19 cellular contexts compared by ENCODE assay signal in the genomic region with DNA sequence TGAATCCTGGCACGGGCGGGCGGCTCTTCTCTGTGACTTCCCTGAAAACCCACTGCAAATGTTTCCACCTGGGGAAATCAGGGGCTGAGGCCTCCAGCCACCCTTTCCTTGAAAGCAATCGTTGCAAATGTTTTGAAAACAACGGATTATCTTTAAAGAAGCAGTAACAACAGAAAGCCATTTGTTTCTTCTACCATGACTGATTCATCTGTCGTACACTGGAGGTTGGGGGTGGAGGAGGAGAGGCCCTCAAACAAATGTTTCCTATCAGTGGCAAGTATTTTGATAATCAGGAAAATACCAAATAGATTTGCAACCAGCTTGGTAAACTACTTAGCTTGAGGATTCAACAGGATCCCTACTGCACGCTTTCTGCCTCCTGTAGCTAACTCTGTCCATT.
A peak's percentile ranks its signal among the peaks of the same experiment; 100 is the strongest.
DNase-seq lines count a peak whose midpoint lies in the region; ATAC-seq and TF ChIP-seq lines count a peak whose summit lies in the region.
"Had no signal": no experiment of that assay in that cellular context is flagged by ENCODE, and none has a peak within 500 bp of the region (broad histone marks: within the 10 kb centered on the region; RNA-seq: fewer than 3 reads in every experiment).

No MANE protein-coding gene starts in this region.

- H3K4me3 Mint-ChIP-seq in activated CD4-positive, alpha-beta memory T cell treated with anti-CD3 and anti-CD28 coated beads for 36 hours, result no peak overlapping the region
- H3K4me3 Mint-ChIP-seq: activated CD8-positive, alpha-beta memory T cell treated with anti-CD3 and anti-CD28 coated beads, Interleukin-2, amount 10 ng/mL, durations not matched to agents 7 days and 5 days; naive B cell had no signal

- H3K79me2 ChIP-seq in fibroblast of lung (ENCODE audit: control insufficient read depth, insufficient read depth, low read length) (peaks cover 10% of the 10 kb centered on the region), osteoblast (ENCODE audit: insufficient read depth, low read length) (peaks cover 18% of the 10 kb centered on the region)

- H4K91ac ChIP-seq in IMR-90 (ENCODE audit: insufficient read depth, low read depth, low read length), result peak overlapping the region; percentile 57

- H2AFZ ChIP-seq in IMR-90 (replicated peaks; ENCODE audit: low read length, poor library complexity), result peak overlapping the region; percentile 68
- peak overlapping the region; percentile 42 for H2AFZ ChIP-seq in fibroblast of lung (ENCODE audit: low read length)
- H2AFZ ChIP-seq in osteoblast (ENCODE audit: low read length), result peak overlapping the region; percentile 40

- no CpG with 5 or more reads among the region's 7 CpGs for WGBS in IMR-90 (ENCODE audit: extremely low coverage in 2 of 2, insufficient read length in 1 of 2), 2 experiments

- H4K8ac ChIP-seq in IMR-90 (ENCODE audit: low read depth in 2 of 2, low read length in 2 of 2), result peak overlapping the region; percentile 20 to 77

- no peaks in the 10 kb centered on the region for H3K36me3 Mint-ChIP-seq in activated CD4-positive, alpha-beta memory T cell treated with anti-CD3 and anti-CD28 coated beads for 36 hours
- H3K36me3 Mint-ChIP-seq: activated CD8-positive, alpha-beta memory T cell treated with anti-CD3 and anti-CD28 coated beads, Interleukin-2, amount 10 ng/mL, durations not matched to agents 7 days and 5 days; naive B cell had no signal

- peaks cover 1% of the 10 kb centered on the region for H3K27me3 Mint-ChIP-seq in activated CD4-positive, alpha-beta memory T cell treated with anti-CD3 and anti-CD28 coated beads for 36 hours
- H3K27me3 Mint-ChIP-seq: activated CD8-positive, alpha-beta memory T cell treated with anti-CD3 and anti-CD28 coated beads, Interleukin-2, amount 10 ng/mL, durations not matched to agents 7 days and 5 days had no signal

- H3K9ac ChIP-seq in IMR-90 (ENCODE audit: low read depth, low read length) (peak overlapping the region; percentile 48; the same call in 1 of the 2 replicates), fibroblast of lung (ENCODE audit: insufficient read depth, low read length) (no peak overlapping the region)

- TF ChIP-seq POLR2A in IMR-90 (IDR thresholded peaks at IDR 0.05; ENCODE audit: low read depth, low read length), result no peak

- H3K9me3 ChIP-seq in IMR-90 (ENCODE audit: control insufficient read depth, insufficient read depth, low read length), result no peaks in the 10 kb centered on the region
- no peaks in the 10 kb centered on the region for H3K9me3 ChIP-seq in fibroblast of lung (ENCODE audit: control insufficient read depth, insufficient read depth, low read depth, low read length)
- no peaks in the 10 kb centered on the region for H3K9me3 ChIP-seq in osteoblast (ENCODE audit: low read depth, low read length)

- H3K4me1 ChIP-seq in IMR-90 (ENCODE audit: control insufficient read depth, insufficient read depth, low read length) (peaks cover 31% of the 10 kb centered on the region), fibroblast of lung (ENCODE audit: control insufficient read depth, extremely low read depth, insufficient read depth, low read length) (peaks cover 20% of the 10 kb centered on the region), osteoblast (ENCODE audit: insufficient read depth, low read length) (peaks cover 13% of the 10 kb centered on the region)

- H3K79me1 ChIP-seq in IMR-90 (ENCODE audit: low read depth in 1 of 2, low read length in 2 of 2), result peaks cover 5 to 33% of the 10 kb centered on the region in 2 experiments; a peak in 3 of 4 replicates

- H3K4ac ChIP-seq in IMR-90 (ENCODE audit: low read depth, low read length), result peak overlapping the region; percentile 70

- no peak overlapping the region for H3K56ac ChIP-seq in IMR-90 (ENCODE audit: extremely low read depth, insufficient read depth, low read length)

- H3K27ac Mint-ChIP-seq in activated CD4-positive, alpha-beta memory T cell treated with anti-CD3 and anti-CD28 coated beads for 36 hours, result no peak overlapping the region
- H3K27ac Mint-ChIP-seq: activated CD8-positive, alpha-beta memory T cell treated with anti-CD3 and anti-CD28 coated beads, Interleukin-2, amount 10 ng/mL, durations not matched to agents 7 days and 5 days had no signal

- H3K9me3 Mint-ChIP-seq in activated CD4-positive, alpha-beta memory T cell treated with anti-CD3 and anti-CD28 coated beads for 36 hours, result no peaks in the 10 kb centered on the region
- H3K9me3 Mint-ChIP-seq: naive B cell had no signal

- in situ Hi-C loops in IMR-90 (cut with MboI; ENCODE audit: low sequenced_read_pairs), result loop anchor here (10.0 to 25.0 kb wide), 3 partner anchors 102 to 335 kb away; partner anchors contain the start of gene PDZRN3

- POLR2A ChIA-PET in IMR-90 (lab: Charles Lee; ENCODE audit: unreplicated experiment), result interaction anchor here (0.6 kb wide), 1 partner anchor 132 kb away, joined by 3 read pairs; no protein-coding TSS in a partner anchor
- POLR2A ChIA-PET in activated CD4-positive, alpha-beta memory T cell treated with anti-CD3 and anti-CD28 coated beads for 36 hours (lab: Charles Lee), result no interaction called here

- H3K4me1 Mint-ChIP-seq in activated CD4-positive, alpha-beta memory T cell treated with anti-CD3 and anti-CD28 coated beads for 36 hours (ENCODE audit: low read depth), result no peaks in the 10 kb centered on the region
- H3K4me1 Mint-ChIP-seq: activated CD8-positive, alpha-beta memory T cell treated with anti-CD3 and anti-CD28 coated beads, Interleukin-2, amount 10 ng/mL, durations not matched to agents 7 days and 5 days; naive B cell had no signal

- peak overlapping the region; percentile 33; the same call in 1 of the 3 replicates for H2BK15ac ChIP-seq in IMR-90 (ENCODE audit: low read depth, low read length)

- intact Hi-C loops in IMR-90 (cut with micrococcal nuclease), result loop anchor here (5.0 kb wide), 4 partner anchors 37 to 357 kb away; no protein-coding TSS in a partner anchor
- intact Hi-C loops in activated CD4-positive, alpha-beta memory T cell treated with anti-CD3 and anti-CD28 coated beads for 36 hours (cut with micrococcal nuclease), result no loop called here

- H3K4me3 ChIP-seq in IMR-90 (ENCODE audit: insufficient read depth, low read depth, low read length) (no peak overlapping the region), fibroblast of lung (replicated peaks in 1 of 4; ENCODE audit: control extremely low read depth in 1 of 4, insufficient read depth in 1 of 4, low read depth in 3 of 4, low read length in 4 of 4) (peak overlapping the region in 2 of 4 experiments; percentile 1 to 3), osteoblast (ENCODE audit: insufficient read depth, low read length) (no peak overlapping the region)

- DNase-seq in AG08395 (ENCODE audit: low spot score) (peak; percentile 45), IMR-90 (peak; percentile 35), fibroblast of lung (ENCODE audit: low read depth in 2 of 2) (peak in 1 of 2 donors; percentile 50), osteoblast (ENCODE audit: insufficient read length, low spot score, missing footprints) (peak; percentile 72), NCI-H2227 treated with DMSO at 0.1 percent for 48 hours (lab: John Stamatoyannopoulos, UW) (no peak), NCI-H524 treated with DMSO at 0.1 percent for 48 hours (lab: John Stamatoyannopoulos, UW) (no peak)
- DNase-seq in activated CD4-positive, alpha-beta memory T cell treated with anti-CD3 and anti-CD28 coated beads for 36 hours, result no peak
- DNase-seq: activated CD4-positive, alpha-beta T cell treated with anti-CD3 and anti-CD28 coated beads for 1 hour; activated CD8-positive, alpha-beta memory T cell treated with anti-CD3 and anti-CD28 coated beads, Interleukin-2, amount 10 ng/mL, durations not matched to agents 7 days and 5 days; activated effector memory CD4-positive, alpha-beta T cell treated with anti-CD3 and anti-CD28 coated beads, Interleukin-2, amount 50 U/mL, for 16 hours; Calu3; erythroblast; GF-D8; H7; naive B cell; NCI-H1436 treated with DMSO at 0.1 percent for 48 hours; SHP77 treated with DMSO at 0.1 percent for 48 hours; stimulated activated naive CD4-positive, alpha-beta T cell treated with Interleukin-2 at 50 U/mL for 16 hours had no signal

- peak overlapping the region; percentile 17 for H2BK5ac ChIP-seq in IMR-90 (ENCODE audit: low read depth, low read length, poor library complexity, severe bottlenecking)

- peak overlapping the region; percentile 8; the same call in 1 of the 2 replicates for H3K14ac ChIP-seq in IMR-90 (replicated peaks; ENCODE audit: low read depth, low read length)

- H4K5ac ChIP-seq in IMR-90 (ENCODE audit: low read depth, low read length), result peak overlapping the region; percentile 93

- dilution Hi-C loops in IMR-90 (cut with HindIII; ENCODE audit: low sequenced_read_pairs, unreplicated experiment), result loop anchor here (25.0 kb wide), 1 partner anchor 102 kb away; the partner anchor contains the start of gene PDZRN3

- peak; percentile 42 for ATAC-seq in IMR-90 (ENCODE audit: low read depth)
- no peak for ATAC-seq in GM18861 (IDR thresholded peaks at IDR 0.05; ENCODE audit: unreplicated experiment)
- ATAC-seq: activated CD8-positive, alpha-beta memory T cell treated with anti-CD3 and anti-CD28 coated beads, Interleukin-2, amount 10 ng/mL, durations not matched to agents 7 days and 5 days had no signal

- peak overlapping the region; percentile 95 for H3K27ac ChIP-seq in IMR-90 (ENCODE audit: insufficient read depth, low read length)
- peak overlapping the region; percentile 33 for H3K27ac ChIP-seq in fibroblast of lung (ENCODE audit: insufficient read depth, low read length)
- no peak overlapping the region for H3K27ac ChIP-seq in osteoblast (ENCODE audit: low read depth, low read length)

- peaks cover 10% of the 10 kb centered on the region for H3K9me1 ChIP-seq in IMR-90 (ENCODE audit: insufficient read depth, low read length)

- peak overlapping the region; percentile 11; the same call in 1 of the 2 replicates for H2AK5ac ChIP-seq in IMR-90 (ENCODE audit: low read depth, low read length)

- H2BK20ac ChIP-seq in IMR-90 (ENCODE audit: low read depth, low read length), result peak overlapping the region; percentile 22

- H3K36me3 ChIP-seq in IMR-90 (ENCODE audit: control insufficient read depth, insufficient read depth, low read length) (no peaks in the 10 kb centered on the region), fibroblast of lung (ENCODE audit: control insufficient read depth, insufficient read depth, low read length) (no peaks in the 10 kb centered on the region), osteoblast (ENCODE audit: insufficient read depth, low read length) (no peaks in the 10 kb centered on the region)

- H2AK9ac ChIP-seq in IMR-90 (replicated peaks; ENCODE audit: low read depth, low read length, poor library complexity), result no peak overlapping the region

- H4K20me1 ChIP-seq in IMR-90 (ENCODE audit: insufficient read depth, low read length), result no peaks in the 10 kb centered on the region
- no peaks in the 10 kb centered on the region for H4K20me1 ChIP-seq in fibroblast of lung (ENCODE audit: control insufficient read depth, extremely low read depth, insufficient read depth, low read length)
- no peaks in the 10 kb centered on the region for H4K20me1 ChIP-seq in osteoblast (ENCODE audit: insufficient read depth, low read length)

- TF ChIP-seq RAD21 in IMR-90 (IDR thresholded peaks at IDR 0.05; ENCODE audit: low read length), result no peak

- TF ChIP-seq CTCF in IMR-90 (conservative IDR thresholded peaks at IDR 0.05; ENCODE audit: low read depth, low read length) (no peak), fibroblast of lung (conservative IDR thresholded peaks at IDR 0.05 in 1 of 2, IDR thresholded peaks at IDR 0.05 in 1 of 2; ENCODE audit: low read depth in 1 of 2, low read length in 2 of 2) (no peak), osteoblast (IDR thresholded peaks at IDR 0.05; ENCODE audit: extremely low read depth, low read depth, low read length) (no peak)

- peak overlapping the region; percentile 66; the same call in 1 of the 2 replicates for H3K23ac ChIP-seq in IMR-90 (ENCODE audit: low read depth, low read length)

- peak overlapping the region; percentile 21 for H3K4me2 ChIP-seq in IMR-90 (ENCODE audit: low read depth, low read length)
- H3K4me2 ChIP-seq in fibroblast of lung (ENCODE audit: extremely low read depth, insufficient read depth, low read length), result peak overlapping the region; percentile 72
- H3K4me2 ChIP-seq in osteoblast (ENCODE audit: insufficient read depth, low read length), result no peak overlapping the region

- peak overlapping the region; percentile 80 for H2BK120ac ChIP-seq in IMR-90 (ENCODE audit: low read depth, low read length)

- CTCF ChIA-PET in IMR-90 (lab: Yijun Ruan, JAX), result interaction anchor here (0.6 to 1.5 kb wide), 3 partner anchors 74 to 259 kb away, joined by 3 to 6 read pairs (median 4); no protein-coding TSS in a partner anchor
- CTCF ChIA-PET in activated CD4-positive, alpha-beta memory T cell treated with anti-CD3 and anti-CD28 coated beads for 36 hours (lab: Charles Lee), result no interaction called here

- BruUV-seq in IMR-90 (replicated peaks; lab: Mats Ljungman, UMichigan), result no TSS peak

- peak overlapping the region; percentile 88 for H3K18ac ChIP-seq in IMR-90 (ENCODE audit: low read depth, low read length)

- no peaks in the 10 kb centered on the region for H3K27me3 ChIP-seq in IMR-90 (ENCODE audit: control insufficient read depth, insufficient read depth, low read length)
- no peaks in the 10 kb centered on the region for H3K27me3 ChIP-seq in fibroblast of lung (ENCODE audit: control insufficient read depth, insufficient read depth, low read length)
- H3K27me3 ChIP-seq in osteoblast (ENCODE audit: insufficient read depth, low read length), result no peaks in the 10 kb centered on the region

Comparison
In these comparisons a context has a peak if more than half of its experiments do, and no peak if none do; other contexts are left out.
1. DNase-seq: peak in AG08395 (single experiment), IMR-90 (single experiment) and osteoblast (single experiment); none in NCI-H2227 treated with DMSO at 0.1 percent for 48 hours (single experiment), activated CD4-positive, alpha-beta memory T cell treated with anti-CD3 and anti-CD28 coated beads for 36 hours (single experiment) and NCI-H524 treated with DMSO at 0.1 percent for 48 hours (single experiment).
2. Peak in every context shown above with its lines, with median percentiles within 50 percentile points of each other: H2AFZ ChIP-seq.